ENCODE assay signal across 22 cellular contexts in the genomic region with DNA sequence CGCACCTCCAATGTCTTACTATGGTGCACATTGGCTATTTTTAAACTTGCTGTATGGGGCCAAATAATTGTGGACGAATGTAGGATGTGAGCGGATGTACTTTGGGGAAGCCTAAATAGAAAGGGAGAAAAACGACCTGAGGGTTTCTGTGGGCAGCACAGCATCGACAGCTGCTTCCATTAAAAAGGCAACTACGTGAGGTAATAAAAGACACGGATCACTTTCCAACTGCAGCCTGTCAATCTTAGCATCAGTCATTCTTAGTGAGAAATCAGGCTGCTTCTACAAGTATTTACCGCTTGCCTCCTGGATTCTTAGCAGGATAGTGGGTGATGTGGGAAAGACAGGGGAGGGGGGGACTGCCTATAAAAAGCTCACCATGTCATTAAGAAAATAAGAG.
"Had no signal": no experiment of that assay in that cellular context is flagged by ENCODE, and none has a peak within 500 bp of the region (broad histone marks: within the 10 kb centered on the region; RNA-seq: fewer than 3 reads in every experiment).

No MANE protein-coding gene starts in this region.

- H3K9me3 Mint-ChIP-seq: activated CD4-positive, alpha-beta memory T cell treated with anti-CD3 and anti-CD28 coated beads for 36 hours; activated naive CD4-positive, alpha-beta T cell treated with anti-CD3 and anti-CD28 coated beads for 36 hours; activated T-cell treated with anti-CD3 and anti-CD28 coated beads, Interleukin-2, amount 50 U/mL, for 4 hours; activated T-helper 17 cell treated with anti-CD3 and anti-CD28 coated beads, Interleukin-2, amount 50 U/mL, for 72 hours had no signal

- H3K27me3 Mint-ChIP-seq: activated CD4-positive, alpha-beta memory T cell treated with anti-CD3 and anti-CD28 coated beads for 36 hours; activated CD4-positive, alpha-beta T cell treated with anti-CD3 and anti-CD28 coated beads, Interleukin-2, amount 10 ng/mL, durations not matched to agents 7 days and 5 days; activated naive CD8-positive, alpha-beta T cell treated with anti-CD3 and anti-CD28 coated beads for 36 hours; activated T-helper 17 cell treated with anti-CD3 and anti-CD28 coated beads, Interleukin-2, amount 50 U/mL, for 72 hours had no signal

- H3K27ac Mint-ChIP-seq: activated CD4-positive, alpha-beta memory T cell treated with anti-CD3 and anti-CD28 coated beads for 36 hours; activated CD4-positive, alpha-beta T cell treated with anti-CD3 and anti-CD28 coated beads, Interleukin-2, amount 10 ng/mL, durations not matched to agents 7 days and 5 days; activated naive CD4-positive, alpha-beta T cell treated with anti-CD3 and anti-CD28 coated beads for 36 hours; activated naive CD8-positive, alpha-beta T cell treated with anti-CD3 and anti-CD28 coated beads for 36 hours; activated T-helper 17 cell treated with anti-CD3 and anti-CD28 coated beads, Interleukin-2, amount 50 U/mL, for 72 hours had no signal

- H3K4me3 Mint-ChIP-seq: activated CD4-positive, alpha-beta memory T cell treated with anti-CD3 and anti-CD28 coated beads for 36 hours; activated CD4-positive, alpha-beta T cell treated with anti-CD3 and anti-CD28 coated beads, Interleukin-2, amount 10 ng/mL, durations not matched to agents 7 days and 5 days; activated naive CD4-positive, alpha-beta T cell treated with anti-CD3 and anti-CD28 coated beads for 36 hours; activated naive CD8-positive, alpha-beta T cell treated with anti-CD3 and anti-CD28 coated beads for 36 hours; activated T-cell treated with anti-CD3 and anti-CD28 coated beads, Interleukin-2, amount 50 U/mL, for 4 hours; activated T-helper 17 cell treated with anti-CD3 and anti-CD28 coated beads, Interleukin-2, amount 50 U/mL, for 72 hours had no signal

- DNase-seq: activated CD4-positive, alpha-beta memory T cell treated with anti-CD3 and anti-CD28 coated beads for 36 hours; activated CD4-positive, alpha-beta T cell treated with anti-CD3 and anti-CD28 coated beads, Interleukin-2, amount 10 ng/mL, durations not matched to agents 7 days and 5 days; activated CD4-positive, CD25-positive, alpha-beta regulatory T cell treated with anti-CD3 and anti-CD28 coated beads, Interleukin-2, amount 50 U/mL, for 72 hours; activated CD8-positive, alpha-beta memory T cell treated with anti-CD3 and anti-CD28 coated beads for 24 hours; activated gamma-delta T cell; activated naive CD4-positive, alpha-beta T cell treated with anti-CD3 and anti-CD28 coated beads for 36 hours; activated naive CD8-positive, alpha-beta T cell treated with anti-CD3 and anti-CD28 coated beads for 36 hours; activated T-cell treated with anti-CD3 and anti-CD28 coated beads, Interleukin-2, amount 50 U/mL, for 4 hours; brain microvascular endothelial cell; KG1; NCI-H1092 treated with DMSO at 0.1 percent for 48 hours; NCI-H1417 treated with DMSO at 0.1 percent for 48 hours; NCI-H1694 treated with DMSO at 0.1 percent for 48 hours; NCI-H2081; NCI-H345; NCI-H510A; NCI-H526 treated with DMSO at 0.1 percent for 48 hours; NCI-H82; OCI-M1; Right ventricle myocardium superior; SW 1271 had no signal
